1 cellular context compared by ENCODE assay signal in genomic region chr1:212614398-212615091, GRCh38.
TF ChIP-seq lines count a peak whose summit lies in the region.

No MANE protein-coding gene starts in this region.

TF ChIP-seq in SK-N-SH, 30 proteins besides CTCF, POLR2A, EP300 and RAD21 (continued from another document):
- no peak for TF ChIP-seq IRF3 (IDR thresholded peaks at IDR 0.05; ENCODE audit: low read depth, low read length)
- TF ChIP-seq GATA2 (CRISPR knock-in tag; IDR thresholded peaks at IDR 0.05) = no peak
- no peak for TF ChIP-seq RFX5 (IDR thresholded peaks at IDR 0.05; ENCODE audit: low read length)
- no peak for TF ChIP-seq TEAD4 (IDR thresholded peaks at IDR 0.05; ENCODE audit: borderline replicate concordance, insufficient read depth)
- no peak for TF ChIP-seq ZBTB33 (IDR thresholded peaks at IDR 0.05; ENCODE audit: borderline replicate concordance, low read depth)
- TF ChIP-seq ELF1 (IDR thresholded peaks at IDR 0.05) = no peak
- TF ChIP-seq MAX (IDR thresholded peaks at IDR 0.05; ENCODE audit: low read depth) = no peak
- no peak for TF ChIP-seq TCF12 (IDR thresholded peaks at IDR 0.05)
- no peak for TF ChIP-seq SIN3A (IDR thresholded peaks at IDR 0.05; ENCODE audit: borderline replicate concordance, low read depth, low read length)
- no peak for TF ChIP-seq CHD2 (IDR thresholded peaks at IDR 0.05; ENCODE audit: low read length, partially characterized antibody)
- TF ChIP-seq EZH2phosphoT487 (IDR thresholded peaks at IDR 0.05; ENCODE audit: borderline replicate concordance, low read depth) = no peak
